Comparison of ENCODE assay signal across 23 cellular contexts in genomic region chr4:8333726-8334460, GRCh38.
A peak's percentile ranks its signal among the peaks of the same experiment; 100 is the strongest.
DNase-seq lines count a peak whose midpoint lies in the region; ATAC-seq and TF ChIP-seq lines count a peak whose summit lies in the region.
"Had no signal": no experiment of that assay in that cellular context is flagged by ENCODE, and none has a peak within 500 bp of the region (broad histone marks: within the 10 kb centered on the region; RNA-seq: fewer than 3 reads in every experiment).

No MANE protein-coding gene starts in this region.

- CTCF ChIA-PET in activated CD4-positive, alpha-beta memory T cell treated with anti-CD3 and anti-CD28 coated beads for 36 hours (lab: Charles Lee): interaction anchor here (1.2 kb wide), 1 partner anchor 69 kb away, joined by 3 read pairs; no protein-coding TSS in a partner anchor
- CTCF ChIA-PET in activated CD4-positive, alpha-beta memory T cell treated with anti-CD3 and anti-CD28 coated beads, Interleukin-2, amount 10 ng/mL, durations not matched to agents 7 days and 5 days (lab: Charles Lee): no interaction called here

- no peaks in the 10 kb centered on the region for H3K79me1 ChIP-seq in neuronal stem cell (ENCODE audit: low read depth, low read length)

- H3K27me3 Mint-ChIP-seq in activated CD4-positive, alpha-beta memory T cell treated with anti-CD3 and anti-CD28 coated beads for 36 hours: no peaks in the 10 kb centered on the region
- H3K27me3 Mint-ChIP-seq in activated CD4-positive, alpha-beta memory T cell treated with anti-CD3 and anti-CD28 coated beads, Interleukin-2, amount 10 ng/mL, durations not matched to agents 7 days and 5 days: peaks cover 6% of the 10 kb centered on the region
- H3K27me3 Mint-ChIP-seq: B cell had no signal

- H3K27ac Mint-ChIP-seq in activated CD4-positive, alpha-beta memory T cell treated with anti-CD3 and anti-CD28 coated beads for 36 hours: no peak overlapping the region
- no peak overlapping the region for H3K27ac Mint-ChIP-seq in activated CD4-positive, alpha-beta memory T cell treated with anti-CD3 and anti-CD28 coated beads, Interleukin-2, amount 10 ng/mL, durations not matched to agents 7 days and 5 days
- H3K27ac Mint-ChIP-seq: B cell had no signal

- H4K91ac ChIP-seq in neuronal stem cell (ENCODE audit: low read depth, low read length, poor library complexity): no peak overlapping the region

- no peak overlapping the region for H4K8ac ChIP-seq in neuronal stem cell (ENCODE audit: low read depth, low read length)

- H3K9me3 Mint-ChIP-seq in activated CD4-positive, alpha-beta memory T cell treated with anti-CD3 and anti-CD28 coated beads for 36 hours: peaks cover 30% of the 10 kb centered on the region
- peaks cover 13% of the 10 kb centered on the region for H3K9me3 Mint-ChIP-seq in activated CD4-positive, alpha-beta memory T cell treated with anti-CD3 and anti-CD28 coated beads, Interleukin-2, amount 10 ng/mL, durations not matched to agents 7 days and 5 days

- H3K36me3 ChIP-seq in neuronal stem cell (replicated peaks in 1 of 2; ENCODE audit: control insufficient read depth in 2 of 2, insufficient read depth in 2 of 2, low read length in 2 of 2) (no peaks in the 10 kb centered on the region), thyroid gland (no peaks in the 10 kb centered on the region)

- H3K9me3 ChIP-seq in neuronal stem cell (replicated peaks in 1 of 2; ENCODE audit: control insufficient read depth in 2 of 2, insufficient read depth in 1 of 2, low read depth in 1 of 2, low read length in 2 of 2) (peaks cover 0 to 3% of the 10 kb centered on the region in 2 donors), thyroid gland (no peaks in the 10 kb centered on the region)

- no peak overlapping the region for H3K4me3 Mint-ChIP-seq in activated CD4-positive, alpha-beta memory T cell treated with anti-CD3 and anti-CD28 coated beads for 36 hours
- H3K4me3 Mint-ChIP-seq in activated CD4-positive, alpha-beta memory T cell treated with anti-CD3 and anti-CD28 coated beads, Interleukin-2, amount 10 ng/mL, durations not matched to agents 7 days and 5 days: no peak overlapping the region
- H3K4me3 Mint-ChIP-seq: B cell; CD8-positive, alpha-beta memory T cell had no signal

- H3K4me2 ChIP-seq in neuronal stem cell (ENCODE audit: insufficient read depth, low read length, poor library complexity, severe bottlenecking): no peak overlapping the region
- H3K4me2 ChIP-seq: PC-9 had no signal

- no peak overlapping the region for H2AK5ac ChIP-seq in neuronal stem cell (ENCODE audit: low read depth, low read length)

- peaks cover 0 to 8% (median 0%) of the 10 kb centered on the region in 3 experiments for H3K27me3 ChIP-seq in neuronal stem cell (ENCODE audit: control insufficient read depth in 3 of 3, insufficient read depth in 3 of 3, low read depth in 1 of 3, low read length in 3 of 3)
- no peaks in the 10 kb centered on the region for H3K27me3 ChIP-seq in thyroid gland

- no CpG with 5 or more reads among the region's 14 CpGs for WGBS in neuronal stem cell (ENCODE audit: extremely low coverage in 2 of 2, insufficient read length in 2 of 2, insufficient replicate concordance in 1 of 2), 2 donors
- 73 to 77% methylated on average over 13 to 14 of the region's 14 CpGs for WGBS in thyroid gland, 2 donors

- H2BK5ac ChIP-seq in neuronal stem cell (ENCODE audit: low read length): no peak overlapping the region

- no peak overlapping the region for H3K4ac ChIP-seq in neuronal stem cell (ENCODE audit: low read length)

- no peak overlapping the region for H3K23ac ChIP-seq in neuronal stem cell (ENCODE audit: low read depth, low read length, poor library complexity)

- H3K18ac ChIP-seq in neuronal stem cell (ENCODE audit: low read length): peak overlapping the region; percentile 39

- H3K9ac ChIP-seq in neuronal stem cell (ENCODE audit: low read depth, low read length, poor library complexity): no peak overlapping the region

- no peak overlapping the region for H3K14ac ChIP-seq in neuronal stem cell (ENCODE audit: low read length)

- H2AFZ ChIP-seq in neuronal stem cell (ENCODE audit: low read length): no peak overlapping the region
- H2AFZ ChIP-seq: PC-9 had no signal

- TF ChIP-seq CTCF in thyroid gland (IDR thresholded peaks at IDR 0.05): no peak

- intact Hi-C loops in activated CD4-positive, alpha-beta memory T cell treated with anti-CD3 and anti-CD28 coated beads for 36 hours (cut with micrococcal nuclease): no loop called here
- intact Hi-C loops in thyroid gland (cut with DNase I) (no loop called here), left colon (cut with DNase I, micrococcal nuclease) (no loop called here)

- no peak overlapping the region for H2BK15ac ChIP-seq in neuronal stem cell (ENCODE audit: low read length)

- ATAC-seq in HG02840 (IDR thresholded peaks at IDR 0.05; ENCODE audit: low FRiP score, unreplicated experiment) (no peak), left colon (no peak)

- DNase-seq in activated CD4-positive, alpha-beta memory T cell treated with anti-CD3 and anti-CD28 coated beads for 36 hours: peak; percentile 1
- no peak for DNase-seq in activated CD4-positive, alpha-beta memory T cell treated with anti-CD3 and anti-CD28 coated beads, Interleukin-2, amount 10 ng/mL, durations not matched to agents 7 days and 5 days
- DNase-seq in epidermal melanocyte (ENCODE audit: insufficient read length, low spot score) (peak; percentile 5), neuronal stem cell (ENCODE audit: low spot score) (no peak), thyroid gland (peak; percentile 43 to 55), NK-92 (lab: John Stamatoyannopoulos, UW; ENCODE audit: unreplicated experiment) (no peak), left colon (no peak)
- DNase-seq: CD8-positive, alpha-beta memory T cell; DMS153; DND-41; KBM-7; MV-4-11; NCI-H1105; NCI-H1436 treated with DMSO at 0.1 percent for 48 hours; NCI-H187 treated with DMSO at 0.1 percent for 48 hours; NCI-H524; NCI-H748 treated with DMSO at 0.1 percent for 48 hours; PC-9; SHP77 had no signal

- no peak overlapping the region for H2BK120ac ChIP-seq in neuronal stem cell (ENCODE audit: low read depth, low read length)

- no peak for TF ChIP-seq POLR2A in thyroid gland (IDR thresholded peaks at IDR 0.05)

- H3K4me1 Mint-ChIP-seq in activated CD4-positive, alpha-beta memory T cell treated with anti-CD3 and anti-CD28 coated beads for 36 hours (ENCODE audit: low read depth): no peaks in the 10 kb centered on the region
- no peaks in the 10 kb centered on the region for H3K4me1 Mint-ChIP-seq in activated CD4-positive, alpha-beta memory T cell treated with anti-CD3 and anti-CD28 coated beads, Interleukin-2, amount 10 ng/mL, durations not matched to agents 7 days and 5 days
- H3K4me1 Mint-ChIP-seq: B cell; CD8-positive, alpha-beta memory T cell had no signal

- peaks cover 1% of the 10 kb centered on the region for H3K36me3 Mint-ChIP-seq in activated CD4-positive, alpha-beta memory T cell treated with anti-CD3 and anti-CD28 coated beads for 36 hours
- H3K36me3 Mint-ChIP-seq in activated CD4-positive, alpha-beta memory T cell treated with anti-CD3 and anti-CD28 coated beads, Interleukin-2, amount 10 ng/mL, durations not matched to agents 7 days and 5 days (ENCODE audit: low read depth): no peaks in the 10 kb centered on the region

- no peak overlapping the region for H3K27ac ChIP-seq in neuronal stem cell (replicated peaks; ENCODE audit: low read length)
- peak overlapping the region; percentile 7 to 50 (median 33) for H3K27ac ChIP-seq in thyroid gland
- H3K27ac ChIP-seq: 22Rv1, C4-2B, PC-9 had no signal

- POLR2A ChIA-PET in activated CD4-positive, alpha-beta memory T cell treated with anti-CD3 and anti-CD28 coated beads for 36 hours (lab: Charles Lee): no interaction called here
- POLR2A ChIA-PET in activated CD4-positive, alpha-beta memory T cell treated with anti-CD3 and anti-CD28 coated beads, Interleukin-2, amount 10 ng/mL, durations not matched to agents 7 days and 5 days (lab: Charles Lee): no interaction called here

- H2BK12ac ChIP-seq in neuronal stem cell (ENCODE audit: low read length): no peak overlapping the region

- H3K4me1 ChIP-seq in neuronal stem cell (ENCODE audit: control insufficient read depth in 2 of 2, insufficient read depth in 1 of 2, low read depth in 1 of 2, low read length in 2 of 2) (no peaks in the 10 kb centered on the region), thyroid gland (peaks cover 22 to 52% of the 10 kb centered on the region in 2 donors)

- no peak overlapping the region for H3K4me3 ChIP-seq in neuronal stem cell (ENCODE audit: low read length in 2 of 2)
- no peak overlapping the region for H3K4me3 ChIP-seq in thyroid gland (replicated peaks in 1 of 3)
- H3K4me3 ChIP-seq: PC-9 had no signal

Comparison
In these comparisons a context has a peak if more than half of its experiments do, and no peak if none do; other contexts are left out.
1. DNase-seq: peak in activated CD4-positive, alpha-beta memory T cell treated with anti-CD3 and anti-CD28 coated beads for 36 hours (single experiment), epidermal melanocyte (single experiment) and thyroid gland (2 of 2); none in activated CD4-positive, alpha-beta memory T cell treated with anti-CD3 and anti-CD28 coated beads, Interleukin-2, amount 10 ng/mL, durations not matched to agents 7 days and 5 days (single experiment), neuronal stem cell (single experiment), NK-92 (single experiment) and left colon (0 of 2).